ENCODE assay signal across 33 cellular contexts in genomic region chr3:167810236-167810635, GRCh38.
"Had no signal": no experiment of that assay in that cellular context is flagged by ENCODE, and none has a peak within 500 bp of the region (broad histone marks: within the 10 kb centered on the region; RNA-seq: fewer than 3 reads in every experiment).

No MANE protein-coding gene starts in this region.

- H3K36me3 ChIP-seq: MG63 had no signal

- DNase-seq: Karpas-422, Kasumi-1, KG1, MG63, MM.1S, MV-4-11, NCI-H1048, NCI-H1092, NCI-H1092 treated with DMSO at 0.1 percent for 48 hours, NCI-H1105, NCI-H1105 treated with DMSO at 0.1 percent for 48 hours, NCI-H1417, NCI-H1417 treated with DMSO at 0.1 percent for 48 hours, NCI-H1436, NCI-H1436 treated with DMSO at 0.1 percent for 48 hours, NCI-H146, NCI-H1694, NCI-H1694 treated with DMSO at 0.1 percent for 48 hours, NCI-H187, NCI-H187 treated with DMSO at 0.1 percent for 48 hours, NCI-H1930, NCI-H2029, NCI-H2029 treated with DMSO at 0.1 percent for 48 hours, NCI-H2081, NCI-H2081 treated with DMSO at 0.1 percent for 48 hours, NCI-H2107, NCI-H2171, NCI-H2227 treated with DMSO at 0.1 percent for 48 hours, NCI-H226, NCI-H345, NCI-H446 treated with DMSO at 0.1 percent for 48 hours, NCI-H510A had no signal

- H3K9me3 ChIP-seq: MG63 had no signal

- H3K27me3 ChIP-seq: MG63 had no signal

- H3K27ac ChIP-seq: KMS-11 had no signal

- H3K4me2 ChIP-seq: KMS-11 had no signal

- H3K9ac ChIP-seq: KMS-11 had no signal

- H3K4me3 ChIP-seq: MG63 had no signal
